8 cellular contexts compared by ENCODE assay signal in the genomic region with DNA sequence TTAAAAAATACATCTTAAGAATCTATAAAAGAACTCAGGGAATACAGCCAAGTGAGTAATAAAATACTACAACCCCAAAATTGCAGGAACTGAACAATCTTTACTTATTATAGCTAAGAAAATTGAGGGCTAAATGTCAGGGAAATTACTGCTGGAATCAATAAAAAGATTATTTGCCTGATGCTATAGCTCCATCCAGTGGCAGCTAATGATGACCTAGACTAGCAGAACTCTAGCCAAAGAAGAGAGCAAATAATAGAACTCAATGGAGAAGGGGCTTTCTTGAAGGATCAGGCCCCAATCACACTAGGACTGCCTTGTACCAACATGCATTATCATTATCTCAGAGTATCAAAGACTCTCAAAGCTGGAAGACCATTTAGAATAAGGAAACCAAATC.
DNase-seq lines count a peak whose midpoint lies in the region; ATAC-seq and TF ChIP-seq lines count a peak whose summit lies in the region.

No MANE protein-coding gene starts in this region.

- no peaks in the 10 kb centered on the region for H3K27me3 ChIP-seq in A673 (replicated peaks; ENCODE audit: insufficient read depth, low read depth, low read length, poor library complexity)
- no peaks in the 10 kb centered on the region for H3K27me3 ChIP-seq in esophagus squamous epithelium

- H3K4me3 ChIP-seq in A673 (ENCODE audit: low read depth, low read length, poor library complexity, severe bottlenecking) (no peak overlapping the region), esophagus squamous epithelium (no peak overlapping the region)

- TF ChIP-seq CTCF in A673 (conservative IDR thresholded peaks at IDR 0.05; ENCODE audit: low read depth, low read length) (peak; percentile 63), GM13977 (IDR thresholded peaks at IDR 0.05; ENCODE audit: extremely low read depth, insufficient read depth, missing control alignments) (peak; percentile 60), esophagus squamous epithelium (IDR thresholded peaks at IDR 0.05) (peak in 5 of 6 experiments; percentile 33 to 61 (median 35))

- H3K9me3 ChIP-seq in A673 (ENCODE audit: low read depth, low read length, poor library complexity, severe bottlenecking): no peaks in the 10 kb centered on the region
- no peaks in the 10 kb centered on the region for H3K9me3 ChIP-seq in esophagus squamous epithelium

- TF ChIP-seq POLR2A in esophagus squamous epithelium (IDR thresholded peaks at IDR 0.05): no peak

- POLR2A ChIA-PET in A673 (lab: Charles Lee; ENCODE audit: low non-redundant PET): no interaction called here

- CTCF ChIA-PET in A673 (lab: Charles Lee): interaction anchor here (0.7 kb wide), 1 partner anchor 115 kb away, joined by 3 read pairs; no protein-coding TSS in a partner anchor

- no TSS peak for BruUV-seq in A673 (replicated peaks; lab: Mats Ljungman, UMichigan)

- no peaks in the 10 kb centered on the region for H3K36me3 ChIP-seq in A673 (ENCODE audit: insufficient read depth, low read length, poor library complexity, severe bottlenecking)
- no peaks in the 10 kb centered on the region for H3K36me3 ChIP-seq in esophagus squamous epithelium

- H3K27ac ChIP-seq in A673 (ENCODE audit: low read depth, low read length, poor library complexity, severe bottlenecking): no peak overlapping the region
- no peak overlapping the region for H3K27ac ChIP-seq in esophagus squamous epithelium

- in situ Hi-C loops in GM13977 (cut with MboI; ENCODE audit: low pct_unique_long_range_greater_than_20kb, low sequenced_read_pairs, unreplicated experiment): no loop called here

- intact Hi-C loops in A673 (cut with micrococcal nuclease; ENCODE audit: unreplicated experiment) (no loop called here), esophagus squamous epithelium (cut with DNase I) (no loop called here)

- H3K4me1 ChIP-seq in A673 (ENCODE audit: insufficient read depth, low read length, poor library complexity, severe bottlenecking): no peaks in the 10 kb centered on the region
- H3K4me1 ChIP-seq in esophagus squamous epithelium: peaks cover 0 to 13% (median 4%) of the 10 kb centered on the region in 3 donors

- no peak for ATAC-seq in HG03175 (IDR thresholded peaks at IDR 0.05; ENCODE audit: unreplicated experiment)
- ATAC-seq in GM18858 (IDR thresholded peaks at IDR 0.05; ENCODE audit: unreplicated experiment): no peak

- peak; percentile 51 for DNase-seq in A673 (ENCODE audit: low spot score)
- no peak for DNase-seq in GM13977 (ENCODE audit: low spot score)
- peak; percentile 29 for DNase-seq in NCI-H460 (ENCODE audit: extremely low read depth, low read depth)
- no peak for DNase-seq in esophagus squamous epithelium (lab: John Stamatoyannopoulos, UW)
- no peak for DNase-seq in mesenteric fat pad (ENCODE audit: low spot score)
- DNase-seq in stimulated activated CD4-positive, alpha-beta T cell treated with anti-CD3 and anti-CD28 coated beads, Interleukin-4, amount 100 ng/mL, for 1 hour: no peak

Comparison
In these comparisons a context has a peak if more than half of its experiments do, and no peak if none do; other contexts are left out.
1. DNase-seq: peak in A673 (single experiment) and NCI-H460 (single experiment); none in GM13977 (single experiment), esophagus squamous epithelium (single experiment), mesenteric fat pad (single experiment) and stimulated activated CD4-positive, alpha-beta T cell treated with anti-CD3 and anti-CD28 coated beads, Interleukin-4, amount 100 ng/mL, for 1 hour (single experiment).
2. Peak in every context shown above with its lines, with median percentiles within 50 percentile points of each other: CTCF ChIP-seq.